ENCODE assay signal across 22 cellular contexts in genomic region chr3:160546727-160547126, GRCh38. TPM values are rescaled to one million over a fixed set of nuclear protein-coding genes. Genes with fewer than 3 reads are reported as not detected.
DNase-seq lines count a peak whose midpoint lies in the region; ATAC-seq and TF ChIP-seq lines count a peak whose summit lies in the region.
"Had no signal": no experiment of that assay in that cellular context is flagged by ENCODE, and none has a peak within 500 bp of the region (broad histone marks: within the 10 kb centered on the region; RNA-seq: fewer than 3 reads in every experiment).

No MANE protein-coding gene starts in this region.

- H3K4me3 Mint-ChIP-seq in activated T-cell treated with anti-CD3 and anti-CD28 coated beads, Interleukin-2, amount 50 U/mL, for 72 hours, result no peak overlapping the region
- H3K4me3 Mint-ChIP-seq in nephron, result no peak overlapping the region
- H3K4me3 Mint-ChIP-seq: activated CD4-positive, alpha-beta T cell treated with anti-CD3 and anti-CD28 coated beads, Interleukin-2, amount 10 ng/mL, durations not matched to agents 24 days and 14 days; activated naive CD8-positive, alpha-beta T cell treated with anti-CD3 and anti-CD28 coated beads, Interleukin-2, amount 10 ng/mL, durations not matched to agents 7 days and 5 days; CD8-positive, alpha-beta T cell; T-helper 2 cell treated with Interferon-gamma antibody and Interleukin-4, amounts not matched to agents 5 μg/mL and 100 μg/mL, for 36 hours had no signal

- H3K27ac Mint-ChIP-seq in activated T-cell treated with anti-CD3 and anti-CD28 coated beads, Interleukin-2, amount 50 U/mL, for 72 hours, result peak overlapping the region; percentile 69
- H3K27ac Mint-ChIP-seq in nephron, result peak overlapping the region in 2 of 3 experiments; percentile 26 to 39
- H3K27ac Mint-ChIP-seq: activated CD4-positive, alpha-beta T cell treated with anti-CD3 and anti-CD28 coated beads, Interleukin-2, amount 10 ng/mL, durations not matched to agents 24 days and 14 days; activated naive CD8-positive, alpha-beta T cell treated with anti-CD3 and anti-CD28 coated beads, Interleukin-2, amount 10 ng/mL, durations not matched to agents 7 days and 5 days; T-helper 2 cell treated with Interferon-gamma antibody and Interleukin-4, amounts not matched to agents 5 μg/mL and 100 μg/mL, for 36 hours had no signal

- DNase-seq in activated T-cell treated with anti-CD3 and anti-CD28 coated beads, Interleukin-2, amount 50 U/mL, for 72 hours, result no peak
- DNase-seq in activated T-cell treated with anti-CD3 and anti-CD28 coated beads, Interleukin-2, amount 50 U/mL, for 48 hours, result no peak
- no peak for DNase-seq in NCI-H2227 (lab: John Stamatoyannopoulos, UW; ENCODE audit: unreplicated experiment)
- no peak for DNase-seq in GOT3 (lab: John Stamatoyannopoulos, UW)
- no peak for DNase-seq in activated CD8-positive, alpha-beta memory T cell treated with anti-CD3 and anti-CD28 coated beads, Interleukin-2, amount 50 U/mL, for 48 hours
- DNase-seq: activated CD4-positive, alpha-beta T cell treated with anti-CD3 and anti-CD28 coated beads, Interleukin-2, amount 10 ng/mL, durations not matched to agents 24 days and 14 days; activated naive CD8-positive, alpha-beta T cell treated with anti-CD3 and anti-CD28 coated beads, Interleukin-2, amount 10 ng/mL, durations not matched to agents 7 days and 5 days; CD8-positive, alpha-beta T cell; central memory CD4-positive, alpha-beta T cell; dermis blood vessel endothelial cell; kidney; NCI-H1092; NCI-H187; NCI-H2227 treated with DMSO at 0.1 percent for 48 hours; NCI-H748 treated with DMSO at 0.1 percent for 48 hours; SK-N-SH; substantia nigra; upper lobe of left lung had no signal

- peaks cover 35% of the 10 kb centered on the region for H3K4me1 Mint-ChIP-seq in activated T-cell treated with anti-CD3 and anti-CD28 coated beads, Interleukin-2, amount 50 U/mL, for 72 hours (ENCODE audit: low read depth)
- peaks cover 43% of the 10 kb centered on the region for H3K4me1 Mint-ChIP-seq in nephron

- H3K36me3 Mint-ChIP-seq in activated T-cell treated with anti-CD3 and anti-CD28 coated beads, Interleukin-2, amount 50 U/mL, for 72 hours (ENCODE audit: insufficient read depth in 2 of 2), result peaks cover 13 to 30% of the 10 kb centered on the region in 2 donors
- peaks cover 71% of the 10 kb centered on the region for H3K36me3 Mint-ChIP-seq in nephron (ENCODE audit: low read depth)

- H3K27me3 Mint-ChIP-seq in activated T-cell treated with anti-CD3 and anti-CD28 coated beads, Interleukin-2, amount 50 U/mL, for 72 hours (ENCODE audit: low read depth), result no peaks in the 10 kb centered on the region
- no peaks in the 10 kb centered on the region for H3K27me3 Mint-ChIP-seq in nephron (ENCODE audit: low read depth)
- H3K27me3 Mint-ChIP-seq: activated CD4-positive, alpha-beta T cell treated with anti-CD3 and anti-CD28 coated beads, Interleukin-2, amount 10 ng/mL, durations not matched to agents 24 days and 14 days; activated naive CD8-positive, alpha-beta T cell treated with anti-CD3 and anti-CD28 coated beads, Interleukin-2, amount 10 ng/mL, durations not matched to agents 7 days and 5 days had no signal

- peaks cover 8% of the 10 kb centered on the region in 2 donors for H3K9me3 Mint-ChIP-seq in activated T-cell treated with anti-CD3 and anti-CD28 coated beads, Interleukin-2, amount 50 U/mL, for 72 hours
- peaks cover 32% of the 10 kb centered on the region for H3K9me3 Mint-ChIP-seq in nephron

- TF ChIP-seq CTCF in nephron (IDR thresholded peaks at IDR 0.05; ENCODE audit: unreplicated experiment in 3 of 3), result no peak

- no peak for ATAC-seq in activated T-cell treated with anti-CD3 and anti-CD28 coated beads, Interleukin-2, amount 50 U/mL, for 72 hours (replicated peaks in 1 of 2)
- ATAC-seq in HG02588 (IDR thresholded peaks at IDR 0.05; ENCODE audit: unreplicated experiment), result peak; percentile 55
- ATAC-seq in HG03159 (IDR thresholded peaks at IDR 0.05; ENCODE audit: unreplicated experiment), result peak; percentile 49
- ATAC-seq: CD8-positive, alpha-beta T cell had no signal

RNA-seq across cellular contexts. Expression of gene KPNA4, which starts 18.6 kb away (rescaled TPM):
- 10 to 100 TPM; 64.8 to 78.0 TPM for total RNA-seq in activated T-cell treated with anti-CD3 and anti-CD28 coated beads, Interleukin-2, amount 50 U/mL, for 72 hours

Comparison
In these comparisons a context has a peak if more than half of its experiments do, and no peak if none do; other contexts are left out.
1. ATAC-seq: peak in HG02588 (single experiment) and HG03159 (single experiment); none in activated T-cell treated with anti-CD3 and anti-CD28 coated beads, Interleukin-2, amount 50 U/mL, for 72 hours (0 of 2).